12 cellular contexts compared by ENCODE assay signal in the genomic region with DNA sequence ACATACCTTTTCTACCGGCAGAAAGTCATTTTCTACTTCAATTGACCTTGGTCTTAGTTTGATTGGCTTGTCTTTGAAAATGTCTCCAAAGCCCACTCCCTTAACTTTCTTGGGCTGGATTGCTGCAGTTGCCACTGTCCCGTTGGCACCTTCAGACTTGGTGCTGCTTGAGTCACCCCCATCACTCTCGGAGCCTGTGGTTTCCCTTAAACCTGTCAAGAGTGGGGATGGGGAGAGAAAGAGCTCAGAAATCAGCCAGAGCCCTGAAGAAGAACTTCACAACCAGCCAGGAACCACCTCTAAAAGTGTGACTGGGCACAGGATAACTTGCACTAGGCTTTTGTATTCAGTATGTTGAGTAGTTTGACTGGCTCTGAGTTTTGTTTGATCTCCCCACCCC.
DNase-seq lines count a peak whose midpoint lies in the region; ATAC-seq and TF ChIP-seq lines count a peak whose summit lies in the region.
"Had no signal": no experiment of that assay in that cellular context is flagged by ENCODE, and none has a peak within 500 bp of the region (broad histone marks: within the 10 kb centered on the region; RNA-seq: fewer than 3 reads in every experiment).

No MANE protein-coding gene starts in this region.

- H3K4me3 Mint-ChIP-seq in activated T-cell treated with anti-CD3 and anti-CD28 coated beads, Interleukin-2, amount 50 U/mL, for 24 hours = peak overlapping the region; percentile 42
- H3K4me3 Mint-ChIP-seq in activated CD8-positive, alpha-beta T cell treated with anti-CD3 and anti-CD28 coated beads, Interleukin-2, amount 10 ng/mL, durations not matched to agents 7 days and 5 days = peak overlapping the region; percentile 38

- H4K20me1 ChIP-seq in fibroblast of lung (ENCODE audit: control insufficient read depth, extremely low read depth, insufficient read depth, low read length) = no peaks in the 10 kb centered on the region

- H3K36me3 Mint-ChIP-seq in activated T-cell treated with anti-CD3 and anti-CD28 coated beads, Interleukin-2, amount 50 U/mL, for 24 hours (ENCODE audit: low read depth) = peaks cover 17% of the 10 kb centered on the region
- H3K36me3 Mint-ChIP-seq in activated CD8-positive, alpha-beta T cell treated with anti-CD3 and anti-CD28 coated beads, Interleukin-2, amount 10 ng/mL, durations not matched to agents 7 days and 5 days (ENCODE audit: low read depth) = peaks cover 46% of the 10 kb centered on the region

- H3K27ac ChIP-seq in fibroblast of lung (ENCODE audit: insufficient read depth, low read length) (peak overlapping the region; percentile 82), subcutaneous abdominal adipose tissue (ENCODE audit: low read depth, low read length) (peak overlapping the region; percentile 16)

- H3K4me1 ChIP-seq in fibroblast of lung (ENCODE audit: control insufficient read depth, extremely low read depth, insufficient read depth, low read length) (peaks cover 5% of the 10 kb centered on the region), subcutaneous abdominal adipose tissue (ENCODE audit: control insufficient read depth in 5 of 5, insufficient read depth in 5 of 5, low read length in 5 of 5) (peaks cover 0 to 8% (median 4%) of the 10 kb centered on the region in 5 donors)

- DNase-seq in activated T-cell treated with anti-CD3 and anti-CD28 coated beads, Interleukin-2, amount 50 U/mL, for 24 hours = no peak
- DNase-seq in activated T-cell treated with anti-CD3 and anti-CD28 coated beads for 4 hours (no peak), fibroblast of lung (ENCODE audit: low read depth in 2 of 2) (peak in 1 of 2 donors; percentile 18)
- peak; percentile 42 for DNase-seq in activated CD8-positive, alpha-beta T cell treated with anti-CD3 and anti-CD28 coated beads, Interleukin-2, amount 10 ng/mL, durations not matched to agents 7 days and 5 days
- DNase-seq: kidney, NCI-H1436 treated with DMSO at 0.1 percent for 48 hours, posterior cingulate gyrus had no signal

- POLR2A ChIA-PET in activated CD8-positive, alpha-beta T cell treated with anti-CD3 and anti-CD28 coated beads, Interleukin-2, amount 10 ng/mL, durations not matched to agents 7 days and 5 days (lab: Charles Lee) = interaction anchor here (1.3 kb wide), 1 partner anchor 112 kb away, joined by 3 read pairs; no protein-coding TSS in a partner anchor

- peaks cover 77% of the 10 kb centered on the region for H3K4me1 Mint-ChIP-seq in activated T-cell treated with anti-CD3 and anti-CD28 coated beads, Interleukin-2, amount 50 U/mL, for 24 hours (ENCODE audit: low read depth)
- peaks cover 82% of the 10 kb centered on the region for H3K4me1 Mint-ChIP-seq in activated CD8-positive, alpha-beta T cell treated with anti-CD3 and anti-CD28 coated beads, Interleukin-2, amount 10 ng/mL, durations not matched to agents 7 days and 5 days (ENCODE audit: low read depth)

- TF ChIP-seq CTCF in fibroblast of lung (conservative IDR thresholded peaks at IDR 0.05 in 1 of 2, IDR thresholded peaks at IDR 0.05 in 1 of 2; ENCODE audit: low read depth in 1 of 2, low read length in 2 of 2) = no peak

- H3K9ac ChIP-seq in fibroblast of lung (ENCODE audit: insufficient read depth, low read length) (no peak overlapping the region), subcutaneous abdominal adipose tissue (ENCODE audit: low read length in 5 of 5) (no peak overlapping the region)

- H3K9me3 Mint-ChIP-seq in activated T-cell treated with anti-CD3 and anti-CD28 coated beads, Interleukin-2, amount 50 U/mL, for 24 hours = no peaks in the 10 kb centered on the region
- H3K9me3 Mint-ChIP-seq in activated CD8-positive, alpha-beta T cell treated with anti-CD3 and anti-CD28 coated beads, Interleukin-2, amount 10 ng/mL, durations not matched to agents 7 days and 5 days (ENCODE audit: insufficient read depth) = no peaks in the 10 kb centered on the region

- no peak overlapping the region for H3K4me3 ChIP-seq in fibroblast of lung (replicated peaks in 1 of 4; ENCODE audit: control extremely low read depth in 1 of 4, insufficient read depth in 1 of 4, low read depth in 3 of 4, low read length in 4 of 4)
- no peak overlapping the region for H3K4me3 ChIP-seq in subcutaneous abdominal adipose tissue (ENCODE audit: low read depth in 1 of 5, low read length in 5 of 5)

- peak; percentile 17 for ATAC-seq in activated CD8-positive, alpha-beta T cell treated with anti-CD3 and anti-CD28 coated beads, Interleukin-2, amount 10 ng/mL, durations not matched to agents 7 days and 5 days
- no peak for ATAC-seq in GM18505 (IDR thresholded peaks at IDR 0.05; ENCODE audit: unreplicated experiment)
- ATAC-seq in GM18861 (IDR thresholded peaks at IDR 0.05; ENCODE audit: unreplicated experiment) = no peak
- no peak for ATAC-seq in HG02759 (IDR thresholded peaks at IDR 0.05; ENCODE audit: unreplicated experiment)

- CTCF ChIA-PET in activated CD8-positive, alpha-beta T cell treated with anti-CD3 and anti-CD28 coated beads, Interleukin-2, amount 10 ng/mL, durations not matched to agents 7 days and 5 days (lab: Charles Lee) = interaction anchor here (1.3 kb wide), 1 partner anchor 29 kb away, joined by 3 read pairs; no protein-coding TSS in a partner anchor

- H3K27me3 Mint-ChIP-seq in activated T-cell treated with anti-CD3 and anti-CD28 coated beads, Interleukin-2, amount 50 U/mL, for 24 hours = peaks cover 9% of the 10 kb centered on the region
- no peaks in the 10 kb centered on the region for H3K27me3 Mint-ChIP-seq in activated CD8-positive, alpha-beta T cell treated with anti-CD3 and anti-CD28 coated beads, Interleukin-2, amount 10 ng/mL, durations not matched to agents 7 days and 5 days (ENCODE audit: low read depth)
- H3K27me3 Mint-ChIP-seq: brain had no signal

- no peak for TF ChIP-seq POLR2A in GM18505 (IDR thresholded peaks at IDR 0.05; ENCODE audit: borderline replicate concordance, extremely low read depth, insufficient read depth, insufficient read length)

- no peaks in the 10 kb centered on the region for H3K79me2 ChIP-seq in fibroblast of lung (ENCODE audit: control insufficient read depth, insufficient read depth, low read length)

- H3K27ac Mint-ChIP-seq in activated T-cell treated with anti-CD3 and anti-CD28 coated beads, Interleukin-2, amount 50 U/mL, for 24 hours = peak overlapping the region; percentile 93
- peak overlapping the region; percentile 86 for H3K27ac Mint-ChIP-seq in activated CD8-positive, alpha-beta T cell treated with anti-CD3 and anti-CD28 coated beads, Interleukin-2, amount 10 ng/mL, durations not matched to agents 7 days and 5 days

- no peak overlapping the region for H3K4me2 ChIP-seq in fibroblast of lung (ENCODE audit: extremely low read depth, insufficient read depth, low read length)

- H3K27me3 ChIP-seq in fibroblast of lung (ENCODE audit: control insufficient read depth, insufficient read depth, low read length) = no peaks in the 10 kb centered on the region
- H3K27me3 ChIP-seq in subcutaneous abdominal adipose tissue (ENCODE audit: control insufficient read depth in 5 of 5, insufficient read depth in 4 of 5, low read length in 5 of 5) = peaks cover 0 to 6% (median 0%) of the 10 kb centered on the region in 5 donors

- no peaks in the 10 kb centered on the region for H3K36me3 ChIP-seq in fibroblast of lung (ENCODE audit: control insufficient read depth, insufficient read depth, low read length)
- H3K36me3 ChIP-seq in subcutaneous abdominal adipose tissue (ENCODE audit: control insufficient read depth in 5 of 5, insufficient read depth in 5 of 5, low read length in 5 of 5) = peaks cover 0 to 7% (median 2%) of the 10 kb centered on the region in 5 donors

- H2AFZ ChIP-seq in fibroblast of lung (ENCODE audit: low read length) = no peak overlapping the region

- no peaks in the 10 kb centered on the region for H3K9me3 ChIP-seq in fibroblast of lung (ENCODE audit: control insufficient read depth, insufficient read depth, low read depth, low read length)
- H3K9me3 ChIP-seq in subcutaneous abdominal adipose tissue (ENCODE audit: control insufficient read depth in 5 of 5, low read length in 5 of 5) = no peaks in the 10 kb centered on the region
